18 cellular contexts compared by ENCODE assay signal in the genomic region with DNA sequence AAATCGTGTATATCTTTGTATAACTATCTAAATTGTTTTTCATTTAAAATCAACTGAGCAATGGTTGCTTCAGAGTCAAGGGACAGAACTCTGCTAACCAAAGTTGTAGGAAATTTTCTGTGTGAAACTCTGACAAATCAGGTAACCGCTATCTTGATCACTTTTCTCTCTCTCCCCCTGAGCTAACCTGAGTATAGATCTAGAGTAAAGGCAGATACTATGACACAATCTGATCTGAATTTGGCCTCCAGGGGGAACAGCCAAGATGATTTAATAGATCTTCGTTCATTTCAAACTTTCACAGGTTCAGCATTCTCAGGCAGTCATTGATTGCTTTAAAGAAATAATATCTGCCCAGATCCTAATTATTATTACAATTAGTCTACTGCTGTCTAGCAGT.
A peak's percentile ranks its signal among the peaks of the same experiment; 100 is the strongest.
DNase-seq lines count a peak whose midpoint lies in the region; ATAC-seq and TF ChIP-seq lines count a peak whose summit lies in the region.
"Had no signal": no experiment of that assay in that cellular context is flagged by ENCODE, and none has a peak within 500 bp of the region (broad histone marks: within the 10 kb centered on the region; RNA-seq: fewer than 3 reads in every experiment).

No MANE protein-coding gene starts in this region.

- no peaks in the 10 kb centered on the region for H4K20me1 ChIP-seq in mammary epithelial cell (ENCODE audit: insufficient read depth, low read length)
- no peaks in the 10 kb centered on the region for H4K20me1 ChIP-seq in neural progenitor cell (ENCODE audit: low read depth)
- H4K20me1 ChIP-seq: BLaER1 treated with 17β-estradiol and CSF1 and Interleukin-3, amounts not matched to agents 10 nM and 100 nM had no signal

- 9% methylated on average over 3 of the region's 3 CpGs for WGBS in mammary epithelial cell (ENCODE audit: low coverage, missing lambda C conversion rate)

- H3K9me3 Mint-ChIP-seq in MCF 10A (ENCODE audit: unreplicated experiment) (peaks cover 8% of the 10 kb centered on the region), neural progenitor cell (peaks cover 4% of the 10 kb centered on the region)
- H3K9me3 Mint-ChIP-seq: HFFc6 had no signal

- dilution Hi-C loops in mammary epithelial cell (cut with HindIII; ENCODE audit: low sequenced_read_pairs): no loop called here

- intact Hi-C loops in mammary epithelial cell (cut with micrococcal nuclease) (no loop called here), MCF 10A (cut with micrococcal nuclease) (no loop called here)

- in situ Hi-C loops in mammary epithelial cell (cut with MboI; ENCODE audit: low sequenced_read_pairs in 2 of 2): no loop called here

- H3K4me2 ChIP-seq in mammary epithelial cell (ENCODE audit: insufficient read depth, low read depth, low read length) (no peak overlapping the region), neural progenitor cell (no peak overlapping the region)
- H3K4me2 ChIP-seq: BLaER1 treated with 17β-estradiol and CSF1 and Interleukin-3, amounts not matched to agents 10 nM and 100 nM; GM23338 had no signal

- H3K27me3 ChIP-seq in mammary epithelial cell (ENCODE audit: insufficient read depth, low read length): no peaks in the 10 kb centered on the region
- H3K27me3 ChIP-seq in foreskin keratinocyte: no peaks in the 10 kb centered on the region
- no peaks in the 10 kb centered on the region for H3K27me3 ChIP-seq in neural progenitor cell
- H3K27me3 ChIP-seq in right atrium auricular region: no peaks in the 10 kb centered on the region
- H3K27me3 ChIP-seq: BE2C; BLaER1 treated with 17β-estradiol and CSF1 and Interleukin-3, amounts not matched to agents 10 nM and 100 nM had no signal

- H3K9ac ChIP-seq in mammary epithelial cell (ENCODE audit: insufficient read depth, low read length) (no peak overlapping the region), neural progenitor cell (no peak overlapping the region)
- H3K9ac ChIP-seq: BLaER1 treated with 17β-estradiol and CSF1 and Interleukin-3, amounts not matched to agents 10 nM and 100 nM had no signal

- POLR2A ChIA-PET in MCF 10A (lab: Yijun Ruan, JAX): no interaction called here

- H3K4me3 ChIP-seq in mammary epithelial cell (replicated peaks in 1 of 3; ENCODE audit: insufficient read depth in 1 of 3, low read depth in 2 of 3, low read length in 3 of 3): no peak overlapping the region
- H3K4me3 ChIP-seq in neural progenitor cell: no peak overlapping the region
- no peak overlapping the region for H3K4me3 ChIP-seq in right atrium auricular region
- H3K4me3 ChIP-seq: BLaER1 treated with 17β-estradiol and CSF1 and Interleukin-3, amounts not matched to agents 10 nM and 100 nM; GM23338; HAP-1 had no signal

- H3K4me3 Mint-ChIP-seq in MCF 10A (ENCODE audit: unreplicated experiment): no peak overlapping the region
- H3K4me3 Mint-ChIP-seq in neural progenitor cell: no peak overlapping the region
- H3K4me3 Mint-ChIP-seq: CD14-positive monocyte; CD4-positive, alpha-beta T cell; CD8-positive, alpha-beta memory T cell; GM23338; HFFc6 had no signal

- H3K79me2 ChIP-seq in mammary epithelial cell (ENCODE audit: insufficient read depth, low read length) (no peaks in the 10 kb centered on the region), neural progenitor cell (ENCODE audit: low read depth) (no peaks in the 10 kb centered on the region)

- H2AFZ ChIP-seq in mammary epithelial cell (ENCODE audit: low read depth, low read length) (no peak overlapping the region), neural progenitor cell (replicated peaks) (peak overlapping the region; percentile 17)
- H2AFZ ChIP-seq: GM23338 had no signal

- TF ChIP-seq CTCF in mammary epithelial cell (conservative IDR thresholded peaks at IDR 0.05 in 1 of 2, IDR thresholded peaks at IDR 0.05 in 1 of 2; ENCODE audit: extremely low read depth in 1 of 2, insufficient read depth in 1 of 2, low read depth in 1 of 2, low read length in 2 of 2): no peak
- no peak for TF ChIP-seq CTCF in MCF 10A (IDR thresholded peaks at IDR 0.05; ENCODE audit: unreplicated experiment)
- TF ChIP-seq CTCF in foreskin keratinocyte (conservative IDR thresholded peaks at IDR 0.05): no peak
- no peak for TF ChIP-seq CTCF in neural progenitor cell (IDR thresholded peaks at IDR 0.05)
- no peak for TF ChIP-seq CTCF in right atrium auricular region (IDR thresholded peaks at IDR 0.05)

- H3K27ac Mint-ChIP-seq in MCF 10A (ENCODE audit: low read depth, unreplicated experiment): no peak overlapping the region
- H3K27ac Mint-ChIP-seq in neural progenitor cell: no peak overlapping the region
- H3K27ac Mint-ChIP-seq: CD14-positive monocyte; CD4-positive, alpha-beta T cell; CD8-positive, alpha-beta memory T cell; GM23338; HFFc6 had no signal

- BruUV-seq in mammary epithelial cell (replicated peaks; lab: Mats Ljungman, UMichigan) (no TSS peak), MCF 10A (replicated peaks; lab: Mats Ljungman, UMichigan) (no TSS peak)

- H3K36me3 ChIP-seq in mammary epithelial cell (ENCODE audit: insufficient read depth, low read length) (no peaks in the 10 kb centered on the region), neural progenitor cell (no peaks in the 10 kb centered on the region), right atrium auricular region (no peaks in the 10 kb centered on the region)
- H3K36me3 ChIP-seq: BE2C; BLaER1 treated with 17β-estradiol and CSF1 and Interleukin-3, amounts not matched to agents 10 nM and 100 nM; HAP-1 had no signal

- CTCF ChIA-PET in mammary epithelial cell (lab: Charles Lee; ENCODE audit: low non-redundant PET): no interaction called here
- CTCF ChIA-PET in MCF 10A (lab: Yijun Ruan, JAX): interaction anchor here (0.6 kb wide), 1 partner anchor 265 kb away, joined by 3 read pairs; no protein-coding TSS in a partner anchor

- H3K36me3 Mint-ChIP-seq in MCF 10A (ENCODE audit: insufficient read depth, unreplicated experiment) (no peaks in the 10 kb centered on the region), neural progenitor cell (no peaks in the 10 kb centered on the region)
- H3K36me3 Mint-ChIP-seq: CD14-positive monocyte; CD8-positive, alpha-beta memory T cell had no signal

- H3K27ac ChIP-seq in mammary epithelial cell (ENCODE audit: insufficient read depth, low read depth, low read length) (no peak overlapping the region), foreskin keratinocyte (no peak overlapping the region), neural progenitor cell (no peak overlapping the region), right atrium auricular region (no peak overlapping the region)
- H3K27ac ChIP-seq: 22Rv1; BLaER1 treated with 17β-estradiol and CSF1 and Interleukin-3, amounts not matched to agents 10 nM and 100 nM had no signal

- no peaks in the 10 kb centered on the region for H3K9me3 ChIP-seq in mammary epithelial cell (replicated peaks; ENCODE audit: insufficient read depth, low read length)
- H3K9me3 ChIP-seq in neural progenitor cell (ENCODE audit: low read depth): no peaks in the 10 kb centered on the region
- H3K9me3 ChIP-seq in right atrium auricular region: peaks cover 3 to 16% of the 10 kb centered on the region in 2 donors
- H3K9me3 ChIP-seq: BE2C, HAP-1 had no signal

- H3K4me1 Mint-ChIP-seq in MCF 10A (ENCODE audit: insufficient read depth, unreplicated experiment) (peaks cover 10% of the 10 kb centered on the region), neural progenitor cell (peaks cover 8% of the 10 kb centered on the region)
- H3K4me1 Mint-ChIP-seq: CD14-positive monocyte; CD8-positive, alpha-beta memory T cell had no signal

- H3F3A ChIP-seq in neural progenitor cell (ENCODE audit: low read depth): no peaks in the 10 kb centered on the region

- no peaks in the 10 kb centered on the region for H3K27me3 Mint-ChIP-seq in MCF 10A (ENCODE audit: insufficient read depth, unreplicated experiment)
- no peaks in the 10 kb centered on the region for H3K27me3 Mint-ChIP-seq in neural progenitor cell (ENCODE audit: insufficient read depth, low read depth)
- H3K27me3 Mint-ChIP-seq: CD4-positive, alpha-beta T cell; CD8-positive, alpha-beta memory T cell had no signal

- DNase-seq in mammary epithelial cell (peak; percentile 3), MCF 10A (ENCODE audit: unreplicated experiment) (no peak), foreskin keratinocyte (peak in 1 of 2 donors; percentile 66), neural progenitor cell (ENCODE audit: low spot score) (no peak), right atrium auricular region (ENCODE audit: low spot score) (no peak), HuH-7.5 (ENCODE audit: low spot score) (no peak)
- DNase-seq: BE2C; CD4-positive, alpha-beta T cell; CD8-positive, alpha-beta memory T cell; DMS53; DMS79 treated with DMSO at 0.1 percent for 48 hours; GF-D8; HFFc6 had no signal

- peak; percentile 41 for ATAC-seq in foreskin keratinocyte
- ATAC-seq: GM23338 had no signal

- H3K4me1 ChIP-seq in mammary epithelial cell (ENCODE audit: insufficient read depth, low read length): no peaks in the 10 kb centered on the region
- H3K4me1 ChIP-seq in foreskin keratinocyte: no peaks in the 10 kb centered on the region
- H3K4me1 ChIP-seq in neural progenitor cell: peaks cover 7% of the 10 kb centered on the region
- no peaks in the 10 kb centered on the region for H3K4me1 ChIP-seq in right atrium auricular region
- H3K4me1 ChIP-seq: BE2C had no signal
